ENCODE assay signal across 22 cellular contexts in the genomic region with DNA sequence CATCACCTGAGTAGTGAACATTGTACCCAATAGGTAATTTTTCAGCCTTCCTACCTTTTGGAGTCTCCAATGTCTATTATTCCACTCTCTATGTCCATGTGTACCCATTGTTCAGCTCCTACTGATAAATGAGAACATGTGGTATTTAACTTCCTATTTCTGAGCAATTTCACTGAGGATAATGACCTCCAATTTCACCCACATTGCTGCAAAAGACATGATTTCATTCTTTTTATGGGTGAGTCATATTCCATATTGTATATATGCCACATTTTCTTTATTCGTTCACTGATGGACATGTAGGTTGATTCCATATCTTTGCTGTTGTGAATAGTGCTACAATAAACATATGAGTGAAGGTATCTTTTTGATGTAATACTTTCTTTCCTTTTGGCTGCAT. TPM values are rescaled to one million over a fixed set of nuclear protein-coding genes. Genes with fewer than 3 reads are reported as not detected.
DNase-seq lines count a peak whose midpoint lies in the region; ATAC-seq, FAIRE-seq and TF ChIP-seq lines count a peak whose summit lies in the region.
"Had no signal": no experiment of that assay in that cellular context is flagged by ENCODE, and none has a peak within 500 bp of the region (broad histone marks: within the 10 kb centered on the region; RNA-seq: fewer than 3 reads in every experiment).

No MANE protein-coding gene starts in this region.

- no peak for ATAC-seq in CD4-positive, alpha-beta T cell (ENCODE audit: poor library complexity)
- no peak for ATAC-seq in T-cell (replicated peaks in 1 of 4)
- ATAC-seq in naive thymus-derived CD4-positive, alpha-beta T cell: no peak
- ATAC-seq in GM21447 (IDR thresholded peaks at IDR 0.05; ENCODE audit: unreplicated experiment): no peak
- ATAC-seq in GM21717 (IDR thresholded peaks at IDR 0.05; ENCODE audit: unreplicated experiment): no peak
- no peak for ATAC-seq in GM21528 (IDR thresholded peaks at IDR 0.05; ENCODE audit: low FRiP score, unreplicated experiment)
- ATAC-seq: gastroesophageal sphincter, Right ventricle myocardium inferior had no signal

- H3K9me3 ChIP-seq in CD4-positive, alpha-beta T cell (ENCODE audit: control insufficient read depth, low read length): no peaks in the 10 kb centered on the region
- H3K9me3 ChIP-seq in naive thymus-derived CD4-positive, alpha-beta T cell (ENCODE audit: control insufficient read depth in 2 of 3, low read length in 3 of 3): no peaks in the 10 kb centered on the region
- H3K9me3 ChIP-seq in spleen: no peaks in the 10 kb centered on the region
- H3K9me3 ChIP-seq: gastroesophageal sphincter, ovary had no signal

- no peaks in the 10 kb centered on the region for H3K36me3 Mint-ChIP-seq in CD4-positive, alpha-beta T cell (ENCODE audit: low read depth)
- H3K36me3 Mint-ChIP-seq in T-cell: no peaks in the 10 kb centered on the region
- H3K36me3 Mint-ChIP-seq in naive thymus-derived CD4-positive, alpha-beta T cell: peaks cover 0 to 15% (median 4%) of the 10 kb centered on the region in 5 donors

- no peak for TF ChIP-seq POLR2A in spleen (IDR thresholded peaks at IDR 0.05)

- no peak for DNase-seq in CD4-positive, alpha-beta T cell
- DNase-seq in GM18507 (ENCODE audit: extremely low spot score, insufficient read length, low read depth) (no peak), T-cell (no peak), spleen (no peak)
- DNase-seq in naive thymus-derived CD4-positive, alpha-beta T cell: no peak
- DNase-seq: activated CD4-positive, alpha-beta T cell treated with anti-CD3 and anti-CD28 coated beads for 1 hour; activated T-cell treated with anti-CD3 and anti-CD28 coated beads for 4 hours; aorta; HCEC 1CT; mammary epithelial cell; MM.1S; NCI-H1436 treated with DMSO at 0.1 percent for 48 hours; NCI-H446 treated with DMSO at 0.1 percent for 48 hours; ovary; stimulated activated naive CD4-positive, alpha-beta T cell had no signal

- no peak overlapping the region for H3K27ac ChIP-seq in CD4-positive, alpha-beta T cell (ENCODE audit: low read depth, low read length)
- H3K27ac ChIP-seq in naive thymus-derived CD4-positive, alpha-beta T cell (ENCODE audit: low read depth, low read length): no peak overlapping the region
- peak overlapping the region in 1 of 8 donors; percentile 87 for H3K27ac ChIP-seq in spleen
- H3K27ac ChIP-seq: C4-2B, gastroesophageal sphincter, ovary had no signal

- peaks cover 78% of the 10 kb centered on the region for H3K4me1 Mint-ChIP-seq in CD4-positive, alpha-beta T cell (ENCODE audit: low read depth)
- peaks cover 55 to 88% (median 70%) of the 10 kb centered on the region in 3 donors for H3K4me1 Mint-ChIP-seq in T-cell
- peaks cover 30 to 90% (median 80%) of the 10 kb centered on the region in 7 donors for H3K4me1 Mint-ChIP-seq in naive thymus-derived CD4-positive, alpha-beta T cell

- peak; percentile 51 for FAIRE-seq in GM18507 (lab: Jason Lieb, UNC)

- 84 to 95% (median 87%) methylated on average over 1 of the region's 1 CpG for WGBS in spleen, 5 donors

- no peak overlapping the region for H3K4me3 ChIP-seq in naive thymus-derived CD4-positive, alpha-beta T cell (ENCODE audit: low read length)
- no peak overlapping the region for H3K4me3 ChIP-seq in spleen
- H3K4me3 ChIP-seq: gastroesophageal sphincter, ovary had no signal

- no peak for TF ChIP-seq CTCF in CD4-positive, alpha-beta T cell (IDR thresholded peaks at IDR 0.05)
- no peak for TF ChIP-seq CTCF in spleen (IDR thresholded peaks at IDR 0.05 in 8 of 11, conservative IDR thresholded peaks at IDR 0.05 in 3 of 11)

- no peaks in the 10 kb centered on the region for H3K27me3 Mint-ChIP-seq in CD4-positive, alpha-beta T cell
- no peaks in the 10 kb centered on the region for H3K27me3 Mint-ChIP-seq in T-cell
- H3K27me3 Mint-ChIP-seq in naive thymus-derived CD4-positive, alpha-beta T cell: no peaks in the 10 kb centered on the region
- H3K27me3 Mint-ChIP-seq: activated naive CD4-positive, alpha-beta T cell treated with anti-CD3 and anti-CD28 coated beads, Interleukin-2, amount 50 U/mL, for 24 hours had no signal

- H3K4me1 ChIP-seq in naive thymus-derived CD4-positive, alpha-beta T cell (ENCODE audit: control insufficient read depth in 2 of 2, insufficient read depth in 2 of 2, low read length in 2 of 2): peaks cover 0 to 40% of the 10 kb centered on the region in 2 donors
- H3K4me1 ChIP-seq in spleen: peaks cover 3 to 64% (median 28%) of the 10 kb centered on the region in 6 donors

- intact Hi-C loops in CD4-positive, alpha-beta T cell (cut with DNase I, micrococcal nuclease): no loop called here
- intact Hi-C loops in naive thymus-derived CD4-positive, alpha-beta T cell (cut with micrococcal nuclease): loop anchor here in 1 of 2 donors (5.0 kb wide), 1 partner anchor 485 kb away; no protein-coding TSS in a partner anchor
- intact Hi-C loops in spleen (cut with DNase I; ENCODE audit: low total_unique reads): no loop called here

- CTCF ChIA-PET in CD4-positive, alpha-beta T cell (lab: Charles Lee): interaction anchor here (1.3 kb wide), 1 partner anchor 9 kb away, joined by 3 read pairs; no protein-coding TSS in a partner anchor
- CTCF ChIA-PET in T-cell (lab: Charles Lee): no interaction called here
- CTCF ChIA-PET in naive thymus-derived CD4-positive, alpha-beta T cell (lab: Charles Lee): interaction anchor here (0.5 kb wide), 1 partner anchor 15 kb away, joined by 3 read pairs; no protein-coding TSS in a partner anchor

- H3K27me3 ChIP-seq in CD4-positive, alpha-beta T cell (ENCODE audit: control insufficient read depth, insufficient read depth, low read length): no peaks in the 10 kb centered on the region
- no peaks in the 10 kb centered on the region for H3K27me3 ChIP-seq in naive thymus-derived CD4-positive, alpha-beta T cell (ENCODE audit: control insufficient read depth in 2 of 2, insufficient read depth in 2 of 2, low read length in 2 of 2)
- H3K27me3 ChIP-seq in spleen (replicated peaks in 1 of 7): no peaks in the 10 kb centered on the region
- H3K27me3 ChIP-seq: gastroesophageal sphincter, ovary had no signal

- H3K4me3 Mint-ChIP-seq in CD4-positive, alpha-beta T cell: no peak overlapping the region
- H3K4me3 Mint-ChIP-seq in T-cell: no peak overlapping the region
- H3K4me3 Mint-ChIP-seq in naive thymus-derived CD4-positive, alpha-beta T cell: peak overlapping the region in 4 of 10 donors; percentile 0 to 58 (median 35)

- H3K36me3 ChIP-seq in naive thymus-derived CD4-positive, alpha-beta T cell (ENCODE audit: control insufficient read depth in 2 of 3, insufficient read depth in 3 of 3, low read length in 3 of 3): no peaks in the 10 kb centered on the region
- H3K36me3 ChIP-seq in spleen: no peaks in the 10 kb centered on the region
- H3K36me3 ChIP-seq: gastroesophageal sphincter, ovary had no signal

- peak overlapping the region; percentile 92 for H3K27ac Mint-ChIP-seq in CD4-positive, alpha-beta T cell
- H3K27ac Mint-ChIP-seq in T-cell: peak overlapping the region; percentile 54 to 61
- H3K27ac Mint-ChIP-seq in naive thymus-derived CD4-positive, alpha-beta T cell: peak overlapping the region in 7 of 9 donors; percentile 52 to 99 (median 89)

- no peaks in the 10 kb centered on the region for H3K9me3 Mint-ChIP-seq in CD4-positive, alpha-beta T cell
- H3K9me3 Mint-ChIP-seq in T-cell: no peaks in the 10 kb centered on the region
- peaks cover 0 to 6% (median 0%) of the 10 kb centered on the region in 11 donors for H3K9me3 Mint-ChIP-seq in naive thymus-derived CD4-positive, alpha-beta T cell
- H3K9me3 Mint-ChIP-seq: activated naive CD4-positive, alpha-beta T cell treated with anti-CD3 and anti-CD28 coated beads, Interleukin-2, amount 50 U/mL, for 24 hours had no signal

- POLR2A ChIA-PET in CD4-positive, alpha-beta T cell (lab: Charles Lee): interaction anchor here (0.6 to 8.2 kb wide), 3 partner anchors 16 to 242 kb away, joined by 3 to 92 read pairs (median 3); partner anchors contain the start of gene BTG1
- POLR2A ChIA-PET in T-cell (lab: Charles Lee): interaction anchor here in 1 of 2 donors (1.9 kb wide), 1 partner anchor 16 kb away, joined by 5 read pairs; the partner anchor contains the start of gene BTG1
- POLR2A ChIA-PET in naive thymus-derived CD4-positive, alpha-beta T cell (lab: Charles Lee): interaction anchor here (0.8 to 12.2 kb wide), 4 partner anchors 16 to 242 kb away, joined by 3 to 232 read pairs (median 4); partner anchors contain the start of gene BTG1

RNA-seq across cellular contexts. Expression of gene BTG1, which starts 16.4 kb away (rescaled TPM):
- 1,000 to 10,000 TPM; 1,698 to 1,774 TPM for total RNA-seq in CD4-positive, alpha-beta T cell
- 1,000 to 10,000 TPM in 2 of 5 donors, 100 to 1,000 TPM in 3; 484 to 1,238 (median 551) TPM for total RNA-seq in T-cell
- total RNA-seq in naive thymus-derived CD4-positive, alpha-beta T cell: 1,000 to 10,000 TPM in 2 of 5 experiments, 100 to 1,000 TPM in 3; 188 to 1,246 (median 571) TPM
- polyA plus RNA-seq in naive thymus-derived CD4-positive, alpha-beta T cell: 100 to 1,000 TPM; 479 to 649 TPM
- total RNA-seq in spleen: 100 to 1,000 TPM; 171 to 358 (median 256) TPM
- polyA plus RNA-seq in spleen: 100 to 1,000 TPM; 122 to 228 (median 132) TPM

Comparison
In these comparisons a context has a peak if more than half of its experiments do, and no peak if none do; other contexts are left out.
1. CTCF ChIA-PET loops: an anchor here in CD4-positive, alpha-beta T cell (1.3 kb wide) and naive thymus-derived CD4-positive, alpha-beta T cell (0.5 kb wide); none called in T-cell.